ENCODE assay signal across 8 cellular contexts in the genomic region with DNA sequence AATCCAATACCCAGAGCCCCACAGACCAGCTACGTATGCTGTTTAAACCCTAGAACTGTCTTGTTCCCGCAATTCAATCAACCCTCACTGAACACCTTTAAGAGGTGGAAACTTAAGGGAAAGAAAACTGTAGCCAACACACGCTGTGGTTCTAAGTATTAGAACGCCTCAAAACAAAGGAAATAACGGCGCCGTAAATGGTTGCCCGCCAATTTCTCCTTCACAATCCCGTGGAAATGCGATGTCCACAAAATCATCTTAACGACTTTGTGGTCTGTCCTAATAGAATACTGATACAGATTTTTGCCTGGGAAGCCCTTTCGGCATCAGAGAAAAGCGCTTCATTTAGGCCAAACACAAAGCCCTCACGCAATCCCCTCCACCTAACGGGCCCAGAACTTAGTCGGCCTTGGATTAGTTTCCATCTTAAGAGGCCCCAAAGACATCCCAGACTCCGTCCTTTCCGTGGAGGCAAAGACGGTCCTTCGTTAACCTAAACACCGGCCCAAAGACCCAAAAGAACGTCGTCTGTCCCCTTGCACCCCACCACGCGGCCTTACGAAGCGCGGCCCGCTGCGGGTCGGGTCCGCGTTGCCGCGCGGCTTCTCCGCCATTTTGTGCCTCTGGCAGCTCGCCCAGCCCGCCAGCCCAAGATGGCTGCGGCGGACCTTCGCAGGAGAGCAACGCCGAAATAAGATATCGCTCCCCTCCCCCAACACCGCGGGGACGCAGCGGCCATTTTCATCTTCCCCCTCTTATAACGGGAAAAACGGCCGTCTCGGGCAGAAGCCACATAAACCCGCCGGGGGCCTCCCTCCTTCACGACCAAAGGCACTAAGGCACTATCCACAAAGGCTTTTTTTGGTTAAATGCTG. TPM values are rescaled to one million over a fixed set of nuclear protein-coding genes. Genes with fewer than 3 reads are reported as not detected.
A peak's percentile ranks its signal among the peaks of the same experiment; 100 is the strongest.
DNase-seq lines count a peak whose midpoint lies in the region; ATAC-seq, FAIRE-seq and TF ChIP-seq lines count a peak whose summit lies in the region.

No MANE protein-coding gene starts in this region.

- H3K9ac ChIP-seq in H1 (replicated peaks in 1 of 4; ENCODE audit: extremely low read depth in 1 of 4, low read depth in 3 of 4, low read length in 3 of 4) (peak overlapping the region; percentile 97 to 100 (median 100)), mesenchymal stem cell (ENCODE audit: low read length) (peak overlapping the region; percentile 100)

- H2BK15ac ChIP-seq in H1 (ENCODE audit: low read length) (no peak overlapping the region), mesenchymal stem cell (ENCODE audit: low read depth, poor library complexity, severe bottlenecking) (no peak overlapping the region)

- H2AFZ ChIP-seq in H1 (ENCODE audit: low read length) (no peak overlapping the region), mesenchymal stem cell (ENCODE audit: low read depth, low read length) (peak overlapping the region; percentile 36)

- WGBS in H1 (ENCODE audit: extremely low coverage in 1 of 2, insufficient coverage in 1 of 2, insufficient read length in 1 of 2, insufficient replicate concordance in 2 of 2, low coverage in 1 of 2, low lambda C conversion rate in 2 of 2, missing lambda C conversion rate in 1 of 2), 2 experiments: 1% methylated on average over 56 of the region's 56 CpGs; no CpG with 5 or more reads in 1 of the 2 experiments
- WGBS in mesenchymal stem cell: under 1% methylated on average over 56 of the region's 56 CpGs

- H3K27ac ChIP-seq in H1 (ENCODE audit: low read depth, low read length): peak overlapping the region; percentile 100
- peak overlapping the region; percentile 98 for H3K27ac ChIP-seq in mesenchymal stem cell (ENCODE audit: low read length, poor library complexity, severe bottlenecking)

- H2BK120ac ChIP-seq in H1 (replicated peaks; ENCODE audit: low read depth, low read length) (peak overlapping the region; percentile 79), mesenchymal stem cell (ENCODE audit: low read depth, low read length) (peak overlapping the region; percentile 22)

- H3K23me2 ChIP-seq in H1 (ENCODE audit: low read depth, low read length): peaks cover 12% of the 10 kb centered on the region; the same call in 1 of the 2 replicates

- ATAC-seq in GM21367 (IDR thresholded peaks at IDR 0.05; ENCODE audit: unreplicated experiment): peak; percentile 34

- CTCF ChIA-PET in H1 (lab: Charles Lee; ENCODE audit: partially characterized antibody): interaction anchor here (0.7 to 1.4 kb wide), 2 partner anchors 10 to 30 kb away, joined by 3 read pairs; no protein-coding TSS in a partner anchor

- H2BK12ac ChIP-seq in H1 (ENCODE audit: low read depth, low read length) (peak overlapping the region; percentile 94; the same call in 1 of the 2 replicates), mesenchymal stem cell (ENCODE audit: low read length in 2 of 2) (peak overlapping the region; percentile 51 to 67)

- H2BK5ac ChIP-seq in H1 (ENCODE audit: low read depth, low read length): peak overlapping the region; percentile 99
- peak overlapping the region; percentile 93 for H2BK5ac ChIP-seq in mesenchymal stem cell (ENCODE audit: low read depth, low read length, poor library complexity, severe bottlenecking)

- H2AK5ac ChIP-seq in H1 (ENCODE audit: low read depth, low read length) (peak overlapping the region; percentile 58; the same call in 1 of the 2 replicates), mesenchymal stem cell (ENCODE audit: low read length, severe bottlenecking) (peak overlapping the region; percentile 89)

- no peak overlapping the region for H3K23ac ChIP-seq in H1 (ENCODE audit: insufficient read length)
- H3K23ac ChIP-seq in mesenchymal stem cell (ENCODE audit: low read length in 2 of 2): peak overlapping the region in 1 of 2 experiments; percentile 86

- peak overlapping the region; percentile 100 for H3K56ac ChIP-seq in H1 (replicated peaks; ENCODE audit: insufficient read length, low read depth, low read length)

- peak; percentile 3 to 25; a peak in 2 of 3 replicates for TF ChIP-seq POLR2A in H1 (IDR thresholded peaks at IDR 0.05; ENCODE audit: control extremely low read depth in 1 of 2, low read depth in 2 of 2, low read length in 2 of 2)

- no peak for TF ChIP-seq CTCF in H1 (IDR thresholded peaks at IDR 0.05; ENCODE audit: control extremely low read depth in 1 of 3, insufficient read depth in 1 of 3, low read depth in 1 of 3, low read length in 3 of 3)

- DNase-seq in CD1c-positive myeloid dendritic cell (ENCODE audit: extremely low spot score) (peak; percentile 95), HTR-8/SVneo (ENCODE audit: insufficient read length, low spot score) (peak; percentile 64), NOMO-1 (lab: John Stamatoyannopoulos, UW; ENCODE audit: unreplicated experiment in 2 of 2) (peak; percentile 91), H1 (ENCODE audit: low read depth in 1 of 2, low spot score in 2 of 2) (peak; percentile 61 to 87), mesenchymal stem cell (peak; percentile 89)
- DNase-seq in activated CD8-positive, alpha-beta memory T cell treated with anti-CD3 and anti-CD28 coated beads for 48 hours (ENCODE audit: low read depth in 2 of 3, low spot score in 2 of 3): peak; percentile 61 to 73 (median 71)
- peak; percentile 70 for DNase-seq in stimulated activated CD8-positive, alpha-beta memory T cell treated with anti-CD3 and anti-CD28 coated beads, Interleukin-12 subunit alpha, Interleukin-12 subunit beta, amount 100 ng/mL, for 4 hours (ENCODE audit: low read depth)

- peaks cover 23 to 40% of the 10 kb centered on the region in 2 experiments for H4K20me1 ChIP-seq in H1 (replicated peaks in 1 of 2; ENCODE audit: control insufficient read depth in 1 of 2, insufficient read depth in 2 of 2, low read length in 2 of 2)

- peaks cover 0 to 6% (median 0%) of the 10 kb centered on the region in 4 experiments; a peak in 2 of 8 replicates for H3K36me3 ChIP-seq in H1 (ENCODE audit: control insufficient read depth in 2 of 4, insufficient read depth in 4 of 4, low read length in 3 of 4)
- H3K36me3 ChIP-seq in mesenchymal stem cell (ENCODE audit: control insufficient read depth in 1 of 2, insufficient read depth in 2 of 2, low read depth in 1 of 2, low read length in 2 of 2): no peaks in the 10 kb centered on the region

- H3K4me3 ChIP-seq in H1 (ENCODE audit: extremely low read depth in 1 of 4, insufficient read depth in 2 of 4, low read depth in 3 of 4, low read length in 4 of 4): peak overlapping the region; percentile 83 to 100 (median 96)
- peak overlapping the region; percentile 97 to 100 for H3K4me3 ChIP-seq in mesenchymal stem cell (ENCODE audit: insufficient read depth in 1 of 2, low read depth in 1 of 2, low read length in 2 of 2)

- POLR2A ChIA-PET in H1 (lab: Charles Lee; ENCODE audit: partially characterized antibody): interaction anchor here (0.7 to 3.9 kb wide), 57 partner anchors 9 to 847 kb away, joined by 3 to 171 read pairs (median 4); a partner anchor contains a TSS

- TF ChIP-seq RAD21 in H1 (IDR thresholded peaks at IDR 0.05 in 1 of 2, conservative IDR thresholded peaks at IDR 0.05 in 1 of 2; ENCODE audit: low read depth in 2 of 2, low read length in 2 of 2): no peak

- H4K8ac ChIP-seq in H1 (ENCODE audit: extremely low read depth, insufficient read depth, low read length) (peak overlapping the region; percentile 100; the same call in 1 of the 2 replicates), mesenchymal stem cell (ENCODE audit: low read length) (peak overlapping the region; percentile 99)

- H3K4me2 ChIP-seq in H1 (ENCODE audit: insufficient read depth in 1 of 2, low read depth in 2 of 2, low read length in 2 of 2): peak overlapping the region; percentile 81 to 87
- H3K4me2 ChIP-seq in mesenchymal stem cell (ENCODE audit: low read length, poor library complexity, severe bottlenecking): peak overlapping the region; percentile 75

- peak overlapping the region; percentile 100 for H3K4ac ChIP-seq in H1 (replicated peaks; ENCODE audit: insufficient read length, low read depth, low read length)
- peak overlapping the region; percentile 93 to 100 for H3K4ac ChIP-seq in mesenchymal stem cell (ENCODE audit: low read depth in 1 of 2, low read length in 2 of 2)

- no peak overlapping the region for H2BK20ac ChIP-seq in H1 (ENCODE audit: low read length)

- H3K14ac ChIP-seq in H1 (ENCODE audit: insufficient read length) (no peak overlapping the region), mesenchymal stem cell (ENCODE audit: low read length in 2 of 2) (peak overlapping the region; percentile 82 to 100)

- H3K79me2 ChIP-seq in H1 (ENCODE audit: control insufficient read depth in 1 of 2, insufficient read depth in 2 of 2, low read length in 2 of 2): peaks cover 54 to 58% of the 10 kb centered on the region in 2 experiments

- TF ChIP-seq EP300 in H1 (IDR thresholded peaks at IDR 0.05; ENCODE audit: borderline replicate concordance in 1 of 2, low read depth in 2 of 2, low read length in 2 of 2): peak in 1 of 2 experiments; percentile 80; a peak in 1 of 3 replicates

- H3K79me1 ChIP-seq in H1 (ENCODE audit: low read depth, low read length) (no peaks in the 10 kb centered on the region), mesenchymal stem cell (replicated peaks; ENCODE audit: low read length, poor library complexity, severe bottlenecking) (no peaks in the 10 kb centered on the region)

- peak overlapping the region; percentile 100 for H4K91ac ChIP-seq in H1 (replicated peaks; ENCODE audit: insufficient read length, low read length)
- H4K91ac ChIP-seq in mesenchymal stem cell (ENCODE audit: low read length): peak overlapping the region; percentile 95

- H3K18ac ChIP-seq in H1 (ENCODE audit: extremely low read depth, low read length) (peak overlapping the region; percentile 100), mesenchymal stem cell (ENCODE audit: low read depth in 1 of 2, low read length in 2 of 2) (peak overlapping the region; percentile 99 to 100)

- H3K27me3 ChIP-seq in H1 (replicated peaks in 1 of 4; ENCODE audit: control insufficient read depth in 3 of 4, extremely low read depth in 1 of 4, insufficient read depth in 3 of 4, low read length in 3 of 4): no peaks in the 10 kb centered on the region
- H3K27me3 ChIP-seq in mesenchymal stem cell (ENCODE audit: control insufficient read depth in 1 of 2, insufficient read depth in 1 of 2, low read length in 2 of 2): no peaks in the 10 kb centered on the region

- H3K4me1 ChIP-seq in H1 (replicated peaks in 1 of 4; ENCODE audit: control insufficient read depth in 3 of 4, insufficient read depth in 4 of 4, low read length in 3 of 4) (peaks cover 0 to 5% (median 0%) of the 10 kb centered on the region in 4 experiments; a peak in 1 of 7 replicates), mesenchymal stem cell (ENCODE audit: control insufficient read depth, insufficient read depth, low read depth, low read length) (no peaks in the 10 kb centered on the region)

- peak overlapping the region; percentile 100 for H4K5ac ChIP-seq in H1 (ENCODE audit: insufficient read length, low read depth, low read length)

- no peaks in the 10 kb centered on the region; a peak in 1 of 4 replicates for H3K9me3 ChIP-seq in H1 (ENCODE audit: insufficient read depth in 2 of 2, low read depth in 1 of 2, low read length in 1 of 2)
- no peaks in the 10 kb centered on the region for H3K9me3 ChIP-seq in mesenchymal stem cell (ENCODE audit: control insufficient read depth, low read length)

- peak; percentile 89 for FAIRE-seq in HTR-8/SVneo (lab: Jason Lieb, UNC)
- no peak for FAIRE-seq in H1 (lab: Jason Lieb, UNC)

RNA-seq across cellular contexts. Expression of a gene that starts 0.8 kb away (rescaled TPM):
- 267 and 274 TPM in 2 replicates for total RNA-seq in H1 (2021; fragmentation: NEBNext Ultra II Directional; extraction: Animal tissue kit (Norgen Biotek cat#: 25700))
- 206 and 251 TPM in 2 replicates for polyA plus RNA-seq in H1 (2011; rRNA removed)
- polyA plus RNA-seq in H1 (2011; cell fraction: cytosol; rRNA removed): 276 TPM
- polyA plus RNA-seq in H1 (2011; cell fraction: nucleus; rRNA removed): 182 TPM
- polyA plus RNA-seq in H1 (2012, experiment 1 of 2): 251 to 314 TPM (median 271 TPM) in 4 replicates
- 66.5 TPM for polyA plus RNA-seq in H1 (2012, experiment 2 of 2)
- 261 TPM for polyA plus RNA-seq in H1 (2013, experiment 1 of 2)
- 258 TPM for polyA plus RNA-seq in H1 (2013, experiment 2 of 2)
- 233 and 288 TPM in 2 replicates for polyA minus RNA-seq in H1 (2011; rRNA and poly(A)+ RNA removed)
- polyA minus RNA-seq in H1 (2011; cell fraction: cytosol; rRNA and poly(A)+ RNA removed): 376 TPM
- polyA minus RNA-seq in H1 (2011; cell fraction: nucleus; rRNA and poly(A)+ RNA removed): 505 TPM
- 130 TPM for polyA plus RNA-seq in mesenchymal stem cell (2013, experiment 1 of 2)
- 133 TPM for polyA plus RNA-seq in mesenchymal stem cell (2013, experiment 2 of 2)

Comparison
In these comparisons a context has a peak if more than half of its experiments do, and no peak if none do; other contexts are left out.
1. Peak in every context shown above with its lines: DNase-seq, ATAC-seq, H3K4me3 ChIP-seq and H3K27ac ChIP-seq.